In the genomic region with DNA sequence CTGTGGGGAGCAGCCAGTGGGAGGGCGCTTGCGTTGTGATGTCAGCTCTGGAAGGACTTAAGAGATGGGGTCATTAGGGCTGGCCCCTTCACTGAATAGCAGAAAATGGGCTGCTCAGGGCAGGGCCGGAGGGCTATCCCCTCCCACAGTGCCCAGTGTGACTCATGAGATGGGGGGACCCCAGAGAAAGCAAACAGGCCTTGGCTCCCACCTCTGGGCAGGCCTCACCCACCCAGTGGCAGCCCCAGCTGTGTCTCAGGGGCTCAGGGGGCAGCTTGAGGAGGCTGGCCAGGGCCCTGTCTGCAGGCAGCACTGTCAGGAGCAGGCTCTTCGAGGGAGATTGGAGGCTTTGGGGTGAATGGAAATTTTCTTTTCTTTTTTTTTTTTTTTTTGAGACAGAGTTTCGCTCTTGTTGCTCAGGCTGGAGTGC, we compare ENCODE assay signal across 1 cellular context.
TF ChIP-seq lines count a peak whose summit lies in the region.

No MANE protein-coding gene starts in this region.

TF ChIP-seq in WTC11, 78 proteins besides CTCF, POLR2A, EP300 and RAD21 (continued from another document):
- TF ChIP-seq, protein P1, sequence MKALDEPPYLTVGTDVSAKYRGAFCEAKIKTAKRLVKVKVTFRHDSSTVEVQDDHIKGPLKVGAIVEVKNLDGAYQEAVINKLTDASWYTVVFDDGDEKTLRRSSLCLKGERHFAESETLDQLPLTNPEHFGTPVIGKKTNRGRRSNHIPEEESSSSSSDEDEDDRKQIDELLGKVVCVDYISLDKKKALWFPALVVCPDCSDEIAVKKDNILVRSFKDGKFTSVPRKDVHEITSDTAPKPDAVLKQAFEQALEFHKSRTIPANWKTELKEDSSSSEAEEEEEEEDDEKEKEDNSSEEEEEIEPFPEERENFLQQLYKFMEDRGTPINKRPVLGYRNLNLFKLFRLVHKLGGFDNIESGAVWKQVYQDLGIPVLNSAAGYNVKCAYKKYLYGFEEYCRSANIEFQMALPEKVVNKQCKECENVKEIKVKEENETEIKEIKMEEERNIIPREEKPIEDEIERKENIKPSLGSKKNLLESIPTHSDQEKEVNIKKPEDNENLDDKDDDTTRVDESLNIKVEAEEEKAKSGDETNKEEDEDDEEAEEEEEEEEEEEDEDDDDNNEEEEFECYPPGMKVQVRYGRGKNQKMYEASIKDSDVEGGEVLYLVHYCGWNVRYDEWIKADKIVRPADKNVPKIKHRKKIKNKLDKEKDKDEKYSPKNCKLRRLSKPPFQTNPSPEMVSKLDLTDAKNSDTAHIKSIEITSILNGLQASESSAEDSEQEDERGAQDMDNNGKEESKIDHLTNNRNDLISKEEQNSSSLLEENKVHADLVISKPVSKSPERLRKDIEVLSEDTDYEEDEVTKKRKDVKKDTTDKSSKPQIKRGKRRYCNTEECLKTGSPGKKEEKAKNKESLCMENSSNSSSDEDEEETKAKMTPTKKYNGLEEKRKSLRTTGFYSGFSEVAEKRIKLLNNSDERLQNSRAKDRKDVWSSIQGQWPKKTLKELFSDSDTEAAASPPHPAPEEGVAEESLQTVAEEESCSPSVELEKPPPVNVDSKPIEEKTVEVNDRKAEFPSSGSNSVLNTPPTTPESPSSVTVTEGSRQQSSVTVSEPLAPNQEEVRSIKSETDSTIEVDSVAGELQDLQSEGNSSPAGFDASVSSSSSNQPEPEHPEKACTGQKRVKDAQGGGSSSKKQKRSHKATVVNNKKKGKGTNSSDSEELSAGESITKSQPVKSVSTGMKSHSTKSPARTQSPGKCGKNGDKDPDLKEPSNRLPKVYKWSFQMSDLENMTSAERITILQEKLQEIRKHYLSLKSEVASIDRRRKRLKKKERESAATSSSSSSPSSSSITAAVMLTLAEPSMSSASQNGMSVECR (CRISPR knock-in tag; IDR thresholded peaks at IDR 0.05; ENCODE audit: borderline replicate concordance), result no peak
- TF ChIP-seq, protein P2, sequence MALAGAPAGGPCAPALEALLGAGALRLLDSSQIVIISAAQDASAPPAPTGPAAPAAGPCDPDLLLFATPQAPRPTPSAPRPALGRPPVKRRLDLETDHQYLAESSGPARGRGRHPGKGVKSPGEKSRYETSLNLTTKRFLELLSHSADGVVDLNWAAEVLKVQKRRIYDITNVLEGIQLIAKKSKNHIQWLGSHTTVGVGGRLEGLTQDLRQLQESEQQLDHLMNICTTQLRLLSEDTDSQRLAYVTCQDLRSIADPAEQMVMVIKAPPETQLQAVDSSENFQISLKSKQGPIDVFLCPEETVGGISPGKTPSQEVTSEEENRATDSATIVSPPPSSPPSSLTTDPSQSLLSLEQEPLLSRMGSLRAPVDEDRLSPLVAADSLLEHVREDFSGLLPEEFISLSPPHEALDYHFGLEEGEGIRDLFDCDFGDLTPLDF (CRISPR knock-in tag; IDR thresholded peaks at IDR 0.05), result no peak
- no peak for TF ChIP-seq TEAD1 (CRISPR knock-in tag; IDR thresholded peaks at IDR 0.05)
- TF ChIP-seq, protein P3, sequence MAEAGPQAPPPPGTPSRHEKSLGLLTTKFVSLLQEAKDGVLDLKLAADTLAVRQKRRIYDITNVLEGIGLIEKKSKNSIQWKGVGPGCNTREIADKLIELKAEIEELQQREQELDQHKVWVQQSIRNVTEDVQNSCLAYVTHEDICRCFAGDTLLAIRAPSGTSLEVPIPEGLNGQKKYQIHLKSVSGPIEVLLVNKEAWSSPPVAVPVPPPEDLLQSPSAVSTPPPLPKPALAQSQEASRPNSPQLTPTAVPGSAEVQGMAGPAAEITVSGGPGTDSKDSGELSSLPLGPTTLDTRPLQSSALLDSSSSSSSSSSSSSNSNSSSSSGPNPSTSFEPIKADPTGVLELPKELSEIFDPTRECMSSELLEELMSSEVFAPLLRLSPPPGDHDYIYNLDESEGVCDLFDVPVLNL (CRISPR knock-in tag; IDR thresholded peaks at IDR 0.05; ENCODE audit: borderline replicate concordance, low read depth), result no peak
- no peak for TF ChIP-seq PREB (CRISPR knock-in tag; IDR thresholded peaks at IDR 0.05; ENCODE audit: borderline replicate concordance)
- TF ChIP-seq HMGXB4 (CRISPR knock-in tag; IDR thresholded peaks at IDR 0.05), result no peak
- TF ChIP-seq NFE2L1 (CRISPR knock-in tag; IDR thresholded peaks at IDR 0.05), result no peak
- no peak for TF ChIP-seq TCF7 (CRISPR knock-in tag; IDR thresholded peaks at IDR 0.05; ENCODE audit: low read depth)
- TF ChIP-seq, protein P4, sequence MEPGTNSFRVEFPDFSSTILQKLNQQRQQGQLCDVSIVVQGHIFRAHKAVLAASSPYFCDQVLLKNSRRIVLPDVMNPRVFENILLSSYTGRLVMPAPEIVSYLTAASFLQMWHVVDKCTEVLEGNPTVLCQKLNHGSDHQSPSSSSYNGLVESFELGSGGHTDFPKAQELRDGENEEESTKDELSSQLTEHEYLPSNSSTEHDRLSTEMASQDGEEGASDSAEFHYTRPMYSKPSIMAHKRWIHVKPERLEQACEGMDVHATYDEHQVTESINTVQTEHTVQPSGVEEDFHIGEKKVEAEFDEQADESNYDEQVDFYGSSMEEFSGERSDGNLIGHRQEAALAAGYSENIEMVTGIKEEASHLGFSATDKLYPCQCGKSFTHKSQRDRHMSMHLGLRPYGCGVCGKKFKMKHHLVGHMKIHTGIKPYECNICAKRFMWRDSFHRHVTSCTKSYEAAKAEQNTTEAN (CRISPR knock-in tag; IDR thresholded peaks at IDR 0.05), result no peak
- TF ChIP-seq, protein P5, sequence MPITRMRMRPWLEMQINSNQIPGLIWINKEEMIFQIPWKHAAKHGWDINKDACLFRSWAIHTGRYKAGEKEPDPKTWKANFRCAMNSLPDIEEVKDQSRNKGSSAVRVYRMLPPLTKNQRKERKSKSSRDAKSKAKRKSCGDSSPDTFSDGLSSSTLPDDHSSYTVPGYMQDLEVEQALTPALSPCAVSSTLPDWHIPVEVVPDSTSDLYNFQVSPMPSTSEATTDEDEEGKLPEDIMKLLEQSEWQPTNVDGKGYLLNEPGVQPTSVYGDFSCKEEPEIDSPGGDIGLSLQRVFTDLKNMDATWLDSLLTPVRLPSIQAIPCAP (CRISPR knock-in tag; IDR thresholded peaks at IDR 0.05), result no peak
